In the genomic region with DNA sequence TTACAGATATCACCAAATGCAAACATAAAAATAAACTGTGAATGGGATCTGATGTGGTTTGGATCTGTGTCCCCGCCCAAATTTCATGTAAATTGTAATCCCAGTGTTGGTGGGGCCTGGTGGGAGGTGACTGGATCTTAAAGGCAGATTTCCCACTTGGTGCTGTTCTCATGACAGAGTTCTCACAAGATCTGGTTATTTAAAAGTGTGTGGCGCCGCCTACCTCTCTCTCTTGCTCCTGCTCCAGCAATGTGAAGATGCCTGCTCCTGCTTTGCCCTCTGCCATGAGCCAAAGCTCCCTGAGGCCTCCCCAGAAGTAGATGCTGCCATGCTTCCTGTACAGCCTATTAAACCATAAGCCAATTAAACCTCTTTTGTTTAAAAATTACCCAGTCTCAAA, we compare ENCODE assay signal across 17 cellular contexts. TPM values are rescaled to one million over a fixed set of nuclear protein-coding genes. Genes with fewer than 3 reads are reported as not detected.
DNase-seq lines count a peak whose midpoint lies in the region; ATAC-seq and TF ChIP-seq lines count a peak whose summit lies in the region.
"Had no signal": no experiment of that assay in that cellular context is flagged by ENCODE, and none has a peak within 500 bp of the region (broad histone marks: within the 10 kb centered on the region; RNA-seq: fewer than 3 reads in every experiment).

No MANE protein-coding gene starts in this region.

- ATAC-seq in Panc1 (0 out of 2 replicates have a peak, but pooled peaks have one; percentile 63), foreskin keratinocyte (no peak), upper lobe of left lung (ENCODE audit: low FRiP score in 2 of 2) (no peak), GM18861 (IDR thresholded peaks at IDR 0.05; ENCODE audit: unreplicated experiment) (no peak)
- ATAC-seq: left lung; naive thymus-derived CD8-positive, alpha-beta T cell had no signal

- H3K9me3 ChIP-seq in Panc1 (ENCODE audit: control insufficient read depth, insufficient read depth, low read depth, low read length) = no peaks in the 10 kb centered on the region
- H3K9me3 ChIP-seq in upper lobe of left lung = no peaks in the 10 kb centered on the region
- H3K9me3 ChIP-seq: BLaER1, left lung, testis had no signal

- H3K27ac ChIP-seq in C4-2B (no peak overlapping the region), Panc1 (ENCODE audit: low read length) (no peak overlapping the region), foreskin keratinocyte (no peak overlapping the region), upper lobe of left lung (no peak overlapping the region)
- H3K27ac ChIP-seq: BLaER1, coronary artery, left lung, testis had no signal

- no peak overlapping the region for H3K4me3 ChIP-seq in Panc1 (ENCODE audit: low read depth in 2 of 2, low read length in 2 of 2)
- H3K4me3 ChIP-seq in upper lobe of left lung = no peak overlapping the region
- H3K4me3 ChIP-seq: BLaER1, coronary artery, left lung, testis had no signal

- H3K4me1 ChIP-seq in Panc1 (ENCODE audit: control insufficient read depth, insufficient read depth, low read length) (no peaks in the 10 kb centered on the region), foreskin keratinocyte (peaks cover 5% of the 10 kb centered on the region), upper lobe of left lung (no peaks in the 10 kb centered on the region)
- H3K4me1 ChIP-seq: BLaER1, left lung, testis had no signal

- no peaks in the 10 kb centered on the region for H3K27me3 ChIP-seq in Panc1 (ENCODE audit: control insufficient read depth, insufficient read depth, low read length)
- no peaks in the 10 kb centered on the region for H3K27me3 ChIP-seq in foreskin keratinocyte
- no peaks in the 10 kb centered on the region for H3K27me3 ChIP-seq in upper lobe of left lung
- H3K27me3 ChIP-seq: BLaER1, left lung, testis had no signal

- TF ChIP-seq CTCF in C4-2B (conservative IDR thresholded peaks at IDR 0.05) = peak; percentile 31
- peak; percentile 53 for TF ChIP-seq CTCF in Panc1 (IDR thresholded peaks at IDR 0.05)
- peak; percentile 45 for TF ChIP-seq CTCF in foreskin keratinocyte (conservative IDR thresholded peaks at IDR 0.05)
- no peak for TF ChIP-seq CTCF in upper lobe of left lung (IDR thresholded peaks at IDR 0.05)

- intact Hi-C loops in Panc1 (cut with micrococcal nuclease; ENCODE audit: unreplicated experiment) = no loop called here

- POLR2A ChIA-PET in Panc1 (lab: Charles Lee) = no interaction called here

- in situ Hi-C loops in Panc1 (cut with HindIII; ENCODE audit: low pct_unique_long_range_greater_than_20kb, low sequenced_read_pairs) = no loop called here

- no peak for TF ChIP-seq POLR2A in upper lobe of left lung (IDR thresholded peaks at IDR 0.05)

- CTCF ChIA-PET in Panc1 (lab: Charles Lee) = no interaction called here

- no TSS peak for BruUV-seq in Panc1 (replicated peaks; lab: Mats Ljungman, UMichigan)

- no peaks in the 10 kb centered on the region for H3K36me3 ChIP-seq in Panc1 (ENCODE audit: control insufficient read depth, insufficient read depth, low read length)
- no peaks in the 10 kb centered on the region for H3K36me3 ChIP-seq in upper lobe of left lung
- H3K36me3 ChIP-seq: BLaER1, left lung had no signal

- DNase-seq in HCEC 1CT (peak; percentile 39), Panc1 (ENCODE audit: low read depth, low spot score) (no peak), foreskin keratinocyte (no peak), upper lobe of left lung (no peak), SIG-M5 treated with dmso at 0.1 percent for 504 hours (lab: John Stamatoyannopoulos, UW; ENCODE audit: unreplicated experiment) (no peak), NCI-H1436 treated with DMSO at 0.1 percent for 48 hours (lab: John Stamatoyannopoulos, UW) (no peak)
- DNase-seq: DND-41; hippocampal formation; left lung; naive thymus-derived CD8-positive, alpha-beta T cell; RPMI8226; stimulated activated CD4-positive, alpha-beta T cell treated with anti-CD3 and anti-CD28 coated beads, Interleukin-1b, Interleukin-23, amount 100 ng/mL, for 48 hours; testis had no signal

- no peak for TF ChIP-seq EP300 in upper lobe of left lung (IDR thresholded peaks at IDR 0.05)

- whole genome bisulfite sequencing in upper lobe of left lung, 2 donors = 91 to 100% methylated on average over 3 of the region's 3 CpGs

RNA-seq across cellular contexts. Expression of a gene that starts 47.8 kb away (rescaled TPM):
- total RNA-seq in Panc1 (2021; ENCODE audit: unreplicated experiment) (2.1 TPM), foreskin keratinocyte (0.24 and 0.25 TPM in 2 replicates), upper lobe of left lung (1 to 10 TPM in 1 of 6 donors, under 1 TPM in 2, not detected in 3; 0.15 to 1.7 (median 0.30) TPM)
- polyA plus RNA-seq in Panc1 (2012; ENCODE audit: insufficient read length) = 1.5 TPM
- polyA plus RNA-seq in foreskin keratinocyte = 0.18 and 0.38 TPM in 2 replicates
- total RNA-seq: naive thymus-derived CD8-positive, alpha-beta T cell had no signal
- polyA plus RNA-seq: naive thymus-derived CD8-positive, alpha-beta T cell had no signal

Comparison
In these comparisons a context has a peak if more than half of its experiments do, and no peak if none do; other contexts are left out.
1. CTCF ChIP-seq: peak in C4-2B (single experiment), Panc1 (single experiment) and foreskin keratinocyte (single experiment); none in upper lobe of left lung (0 of 6).